ENCODE assay signal across 8 cellular contexts in the genomic region with DNA sequence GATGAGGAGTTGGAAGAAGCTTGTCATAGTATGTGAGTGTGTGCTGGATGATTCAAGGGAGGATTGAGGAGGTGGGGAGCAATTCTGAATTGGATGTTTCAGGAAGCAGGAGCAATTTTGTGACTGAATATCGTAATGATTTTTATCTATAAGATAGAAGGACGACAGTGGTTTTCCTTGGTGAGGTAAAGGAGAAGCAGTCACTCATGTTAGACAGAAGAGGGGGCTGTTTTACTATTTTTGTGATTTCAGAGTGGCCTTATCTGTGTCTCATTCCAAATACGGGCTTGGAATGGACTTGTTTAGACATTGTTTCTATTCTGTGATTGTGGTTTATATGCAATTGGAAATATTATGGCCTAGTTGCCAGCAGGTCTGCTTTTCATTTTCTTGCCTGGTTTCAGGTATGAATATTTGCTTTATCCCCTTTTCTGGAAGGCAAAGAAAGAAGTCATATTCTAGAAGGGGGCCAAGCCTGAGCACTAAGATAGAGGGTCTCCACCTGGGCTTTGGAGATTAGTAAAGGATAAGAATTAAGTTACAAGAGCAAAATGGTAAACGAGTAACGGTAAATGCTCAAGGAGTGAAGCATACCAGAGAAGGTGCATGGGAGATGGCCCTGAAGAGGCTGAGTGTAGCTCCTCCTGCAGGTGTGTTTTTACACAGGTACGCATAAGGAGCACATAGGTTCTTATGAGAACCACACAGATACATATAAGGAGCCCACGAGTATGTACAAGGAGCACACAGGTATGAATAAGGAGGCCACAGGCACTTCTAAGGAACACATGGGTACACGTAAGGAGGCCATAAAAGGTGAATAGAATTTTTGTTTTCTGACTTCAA.
DNase-seq lines count a peak whose midpoint lies in the region; ATAC-seq and TF ChIP-seq lines count a peak whose summit lies in the region.

No MANE protein-coding gene starts in this region.

- intact Hi-C loops in gastrocnemius medialis (cut with DNase I; ENCODE audit: low total_unique reads), result no loop called here

- TF ChIP-seq CTCF in endodermal cell (conservative IDR thresholded peaks at IDR 0.05) (peak; percentile 78), retinal pigment epithelial cell (conservative IDR thresholded peaks at IDR 0.05; ENCODE audit: low read depth, low read length) (peak; percentile 65), gastrocnemius medialis (IDR thresholded peaks at IDR 0.05 in 4 of 5, conservative IDR thresholded peaks at IDR 0.05 in 1 of 5) (peak in 2 of 5 experiments; percentile 13 to 28)

- peaks cover 23% of the 10 kb centered on the region for H3K4me1 Mint-ChIP-seq in endodermal cell
- no peaks in the 10 kb centered on the region for H3K4me1 Mint-ChIP-seq in activated CD8-positive, alpha-beta memory T cell treated with anti-CD3 and anti-CD28 coated beads, Interleukin-2, amount 10 ng/mL, durations not matched to agents 7 days and 5 days

- H3K27ac ChIP-seq in endodermal cell (ENCODE audit: low read depth, low read length), result no peak overlapping the region
- H3K27ac ChIP-seq in gastrocnemius medialis, result no peak overlapping the region

- in situ Hi-C loops in gastrocnemius medialis (cut with MboI; ENCODE audit: low sequenced_read_pairs in 4 of 4), result no loop called here

- no peak overlapping the region for H3K9ac ChIP-seq in endodermal cell (ENCODE audit: extremely low read depth, low read length, poor library complexity, severe bottlenecking)

- 71 to 88% methylated on average over 5 to 8 of the region's 8 CpGs for WGBS in endodermal cell (ENCODE audit: insufficient coverage in 1 of 2, insufficient read length in 1 of 2), 2 experiments

- H3K9me3 ChIP-seq in endodermal cell (ENCODE audit: control insufficient read depth, low read length), result no peaks in the 10 kb centered on the region
- no peaks in the 10 kb centered on the region for H3K9me3 ChIP-seq in gastrocnemius medialis

- H3K36me3 Mint-ChIP-seq in endodermal cell (ENCODE audit: low read depth), result no peaks in the 10 kb centered on the region
- H3K36me3 Mint-ChIP-seq in activated CD8-positive, alpha-beta memory T cell treated with anti-CD3 and anti-CD28 coated beads, Interleukin-2, amount 10 ng/mL, durations not matched to agents 7 days and 5 days, result no peaks in the 10 kb centered on the region

- ATAC-seq in activated CD8-positive, alpha-beta memory T cell treated with anti-CD3 and anti-CD28 coated beads, Interleukin-2, amount 10 ng/mL, durations not matched to agents 7 days and 5 days, result no peak
- no peak for ATAC-seq in HG03280 (IDR thresholded peaks at IDR 0.05; ENCODE audit: unreplicated experiment)
- no peak for ATAC-seq in gastrocnemius medialis

- no peaks in the 10 kb centered on the region for H3K36me3 ChIP-seq in endodermal cell (ENCODE audit: control insufficient read depth, insufficient read depth, low read length)
- H3K36me3 ChIP-seq in gastrocnemius medialis, result no peaks in the 10 kb centered on the region

- H3K4me3 ChIP-seq in endodermal cell (ENCODE audit: low read length) (no peak overlapping the region), retinal pigment epithelial cell (ENCODE audit: low read length) (no peak overlapping the region), gastrocnemius medialis (no peak overlapping the region)

- no peak overlapping the region for H3K27ac Mint-ChIP-seq in endodermal cell
- no peak overlapping the region for H3K27ac Mint-ChIP-seq in activated CD8-positive, alpha-beta memory T cell treated with anti-CD3 and anti-CD28 coated beads, Interleukin-2, amount 10 ng/mL, durations not matched to agents 7 days and 5 days

- H3K27me3 Mint-ChIP-seq in endodermal cell (ENCODE audit: insufficient read depth), result no peaks in the 10 kb centered on the region
- peaks cover 8% of the 10 kb centered on the region for H3K27me3 Mint-ChIP-seq in activated CD8-positive, alpha-beta memory T cell treated with anti-CD3 and anti-CD28 coated beads, Interleukin-2, amount 10 ng/mL, durations not matched to agents 7 days and 5 days

- H3K27me3 ChIP-seq in endodermal cell (ENCODE audit: control insufficient read depth, insufficient read depth, low read length, poor library complexity, severe bottlenecking), result no peaks in the 10 kb centered on the region
- no peaks in the 10 kb centered on the region for H3K27me3 ChIP-seq in gastrocnemius medialis

- TF ChIP-seq POLR2A in gastrocnemius medialis (IDR thresholded peaks at IDR 0.05), result no peak

- CTCF ChIA-PET in activated CD8-positive, alpha-beta memory T cell treated with anti-CD3 and anti-CD28 coated beads, Interleukin-2, amount 10 ng/mL, durations not matched to agents 7 days and 5 days (lab: Charles Lee), result no interaction called here

- DNase-seq in DMS 273 (lab: John Stamatoyannopoulos, UW; ENCODE audit: unreplicated experiment) (peak; percentile 79), HPDE6-E6E7 (ENCODE audit: extremely low spot score) (peak; percentile 22), NOMO-1 treated with dmso at 0.1 percent for 144 hours (lab: John Stamatoyannopoulos, UW; ENCODE audit: unreplicated experiment) (peak; percentile 36), endodermal cell (no peak), retinal pigment epithelial cell (ENCODE audit: low read depth) (no peak), gastrocnemius medialis (no peak)
- DNase-seq in activated CD8-positive, alpha-beta memory T cell treated with anti-CD3 and anti-CD28 coated beads, Interleukin-2, amount 10 ng/mL, durations not matched to agents 7 days and 5 days, result no peak

- H3K4me3 Mint-ChIP-seq in endodermal cell, result no peak overlapping the region
- H3K4me3 Mint-ChIP-seq in activated CD8-positive, alpha-beta memory T cell treated with anti-CD3 and anti-CD28 coated beads, Interleukin-2, amount 10 ng/mL, durations not matched to agents 7 days and 5 days, result no peak overlapping the region

- H3K9me3 Mint-ChIP-seq in endodermal cell, result peaks cover 16% of the 10 kb centered on the region
- no peaks in the 10 kb centered on the region for H3K9me3 Mint-ChIP-seq in activated CD8-positive, alpha-beta memory T cell treated with anti-CD3 and anti-CD28 coated beads, Interleukin-2, amount 10 ng/mL, durations not matched to agents 7 days and 5 days (ENCODE audit: low read depth)

- no peaks in the 10 kb centered on the region for H3K4me1 ChIP-seq in endodermal cell (ENCODE audit: control insufficient read depth, insufficient read depth, low read length)
- no peaks in the 10 kb centered on the region for H3K4me1 ChIP-seq in gastrocnemius medialis

Comparison
In these comparisons a context has a peak if more than half of its experiments do, and no peak if none do; other contexts are left out.
1. DNase-seq: peak in DMS 273 (single experiment), HPDE6-E6E7 (single experiment) and NOMO-1 treated with dmso at 0.1 percent for 144 hours (single experiment); none in endodermal cell (single experiment), retinal pigment epithelial cell (single experiment), activated CD8-positive, alpha-beta memory T cell treated with anti-CD3 and anti-CD28 coated beads, Interleukin-2, amount 10 ng/mL, durations not matched to agents 7 days and 5 days (single experiment) and gastrocnemius medialis (0 of 2).